Comparison of ENCODE assay signal across 8 cellular contexts in genomic region chr14:74502236-74503019, GRCh38. TPM values are rescaled to one million over a fixed set of nuclear protein-coding genes. Genes with fewer than 3 reads are reported as not detected.
DNase-seq lines count a peak whose midpoint lies in the region; ATAC-seq, FAIRE-seq and TF ChIP-seq lines count a peak whose summit lies in the region.
"Had no signal": no experiment of that assay in that cellular context is flagged by ENCODE, and none has a peak within 500 bp of the region (broad histone marks: within the 10 kb centered on the region; RNA-seq: fewer than 3 reads in every experiment).

No MANE protein-coding gene starts in this region.

- no peaks in the 10 kb centered on the region for H3K9me3 ChIP-seq in keratinocyte (ENCODE audit: control insufficient read depth, low read depth, low read length)
- no peaks in the 10 kb centered on the region for H3K9me3 ChIP-seq in stomach

- no peaks in the 10 kb centered on the region for H3K79me2 ChIP-seq in keratinocyte (ENCODE audit: control insufficient read depth, insufficient read depth, low read length)

- peaks cover 6% of the 10 kb centered on the region for H3K27me3 Mint-ChIP-seq in activated naive CD8-positive, alpha-beta T cell treated with anti-CD3 and anti-CD28 coated beads, Interleukin-2, amount 10 ng/mL, durations not matched to agents 7 days and 5 days
- H3K27me3 Mint-ChIP-seq in T-helper 2 cell treated with Interferon-gamma antibody and Interleukin-4, amounts not matched to agents 5 μg/mL and 100 μg/mL, for 36 hours (ENCODE audit: low read depth) = no peaks in the 10 kb centered on the region
- H3K27me3 Mint-ChIP-seq: activated B cell treated with CpG ODN at 0.5 μM for 24 hours had no signal

- no peak for TF ChIP-seq EP300 in stomach (IDR thresholded peaks at IDR 0.05)

- H3K9me1 ChIP-seq in keratinocyte (ENCODE audit: control insufficient read depth, extremely low read depth, insufficient read depth, low read length) = no peaks in the 10 kb centered on the region

- dilution Hi-C loops in keratinocyte (cut with MboI; ENCODE audit: extremely low pct_ligation_motif_present, low sequenced_read_pairs) = no loop called here

- TF ChIP-seq CTCF in GM10266 (IDR thresholded peaks at IDR 0.05; ENCODE audit: control insufficient read depth, insufficient read depth, low read depth, missing control alignments) (peak; percentile 63), keratinocyte (optimal IDR thresholded peaks at IDR 0.05 in 1 of 3, IDR thresholded peaks at IDR 0.05 in 1 of 3, conservative IDR thresholded peaks at IDR 0.05 in 1 of 3; ENCODE audit: extremely low read depth in 1 of 3, insufficient read depth in 2 of 3, low read length in 3 of 3) (peak; percentile 71 to 79 (median 72)), stomach (IDR thresholded peaks at IDR 0.05) (peak in 2 of 7 experiments; percentile 20 to 33)

- H3K4me1 ChIP-seq in keratinocyte (ENCODE audit: control insufficient read depth, extremely low read depth, insufficient read depth, low read length) = peaks cover 19% of the 10 kb centered on the region
- H3K4me1 ChIP-seq in stomach = peaks cover 0 to 14% (median 8%) of the 10 kb centered on the region in 4 donors

- H4K20me1 ChIP-seq in keratinocyte (ENCODE audit: control insufficient read depth, extremely low read depth, insufficient read depth, low read length) = no peaks in the 10 kb centered on the region

- peaks cover 1% of the 10 kb centered on the region for H3K4me1 Mint-ChIP-seq in activated naive CD8-positive, alpha-beta T cell treated with anti-CD3 and anti-CD28 coated beads, Interleukin-2, amount 10 ng/mL, durations not matched to agents 7 days and 5 days
- H3K4me1 Mint-ChIP-seq in T-helper 2 cell treated with Interferon-gamma antibody and Interleukin-4, amounts not matched to agents 5 μg/mL and 100 μg/mL, for 36 hours (ENCODE audit: low read depth) = no peaks in the 10 kb centered on the region

- H3K27ac ChIP-seq in keratinocyte (ENCODE audit: control insufficient read depth, insufficient read depth, low read length) (no peak overlapping the region), stomach (no peak overlapping the region)

- POLR2A ChIA-PET in activated naive CD8-positive, alpha-beta T cell treated with anti-CD3 and anti-CD28 coated beads, Interleukin-2, amount 10 ng/mL, durations not matched to agents 7 days and 5 days (lab: Charles Lee) = interaction anchor here (1.2 kb wide), 1 partner anchor 9 kb away, joined by 3 read pairs; no protein-coding TSS in a partner anchor

- FAIRE-seq in keratinocyte (lab: Jason Lieb, UNC) = peak; percentile 66

- no peak overlapping the region for H3K4me3 ChIP-seq in keratinocyte (ENCODE audit: control insufficient read depth in 2 of 3, extremely low read depth in 1 of 3, insufficient read depth in 2 of 3, low read depth in 1 of 3, low read length in 3 of 3)
- no peak overlapping the region for H3K4me3 ChIP-seq in stomach

- H3K36me3 ChIP-seq in keratinocyte (ENCODE audit: control insufficient read depth in 2 of 2, extremely low read depth in 1 of 2, insufficient read depth in 2 of 2, low read length in 2 of 2) = peaks cover 59 to 70% of the 10 kb centered on the region in 2 experiments
- peaks cover 0 to 54% (median 25%) of the 10 kb centered on the region in 4 donors for H3K36me3 ChIP-seq in stomach

- no peak overlapping the region for H3K4me3 Mint-ChIP-seq in activated naive CD8-positive, alpha-beta T cell treated with anti-CD3 and anti-CD28 coated beads, Interleukin-2, amount 10 ng/mL, durations not matched to agents 7 days and 5 days
- H3K4me3 Mint-ChIP-seq in T-helper 2 cell treated with Interferon-gamma antibody and Interleukin-4, amounts not matched to agents 5 μg/mL and 100 μg/mL, for 36 hours = no peak overlapping the region
- H3K4me3 Mint-ChIP-seq: activated B cell treated with CpG ODN at 0.5 μM for 24 hours had no signal

- no peaks in the 10 kb centered on the region for H3K36me3 Mint-ChIP-seq in activated naive CD8-positive, alpha-beta T cell treated with anti-CD3 and anti-CD28 coated beads, Interleukin-2, amount 10 ng/mL, durations not matched to agents 7 days and 5 days
- H3K36me3 Mint-ChIP-seq in T-helper 2 cell treated with Interferon-gamma antibody and Interleukin-4, amounts not matched to agents 5 μg/mL and 100 μg/mL, for 36 hours (ENCODE audit: low read depth) = peaks cover 4% of the 10 kb centered on the region

- H2AFZ ChIP-seq in keratinocyte (ENCODE audit: control insufficient read depth, low read length) = no peak overlapping the region

- H3K27me3 ChIP-seq in keratinocyte (ENCODE audit: control insufficient read depth, extremely low read depth, insufficient read depth, low read length) (no peaks in the 10 kb centered on the region), stomach (no peaks in the 10 kb centered on the region)

- intact Hi-C loops in stomach (cut with DNase I; ENCODE audit: low total_unique reads) = loop anchor here (5.0 kb wide), 1 partner anchor 110 kb away; the partner anchor contains the start of gene LTBP2

- H3K9ac ChIP-seq in keratinocyte (ENCODE audit: control insufficient read depth, extremely low read depth, insufficient read depth, low read length) = peak overlapping the region; percentile 12

- no peak for TF ChIP-seq POLR2A in stomach (IDR thresholded peaks at IDR 0.05)

- peak; percentile 67 for ATAC-seq in activated naive CD8-positive, alpha-beta T cell treated with anti-CD3 and anti-CD28 coated beads, Interleukin-2, amount 10 ng/mL, durations not matched to agents 7 days and 5 days (ENCODE audit: low read depth)

- no peak overlapping the region for H3K27ac Mint-ChIP-seq in activated naive CD8-positive, alpha-beta T cell treated with anti-CD3 and anti-CD28 coated beads, Interleukin-2, amount 10 ng/mL, durations not matched to agents 7 days and 5 days
- H3K27ac Mint-ChIP-seq in T-helper 2 cell treated with Interferon-gamma antibody and Interleukin-4, amounts not matched to agents 5 μg/mL and 100 μg/mL, for 36 hours = no peak overlapping the region
- H3K27ac Mint-ChIP-seq: activated B cell treated with CpG ODN at 0.5 μM for 24 hours had no signal

- WGBS in stomach, 5 donors = 71 to 79% (median 77%) methylated on average over 21 of the region's 21 CpGs

- H3K9me3 Mint-ChIP-seq in activated naive CD8-positive, alpha-beta T cell treated with anti-CD3 and anti-CD28 coated beads, Interleukin-2, amount 10 ng/mL, durations not matched to agents 7 days and 5 days = no peaks in the 10 kb centered on the region
- H3K9me3 Mint-ChIP-seq in T-helper 2 cell treated with Interferon-gamma antibody and Interleukin-4, amounts not matched to agents 5 μg/mL and 100 μg/mL, for 36 hours = no peaks in the 10 kb centered on the region
- H3K9me3 Mint-ChIP-seq: activated B cell treated with CpG ODN at 0.5 μM for 24 hours had no signal

- H3K4me2 ChIP-seq in keratinocyte (ENCODE audit: control insufficient read depth, extremely low read depth, insufficient read depth, low read depth, low read length) = no peak overlapping the region

- peak; percentile 45 for DNase-seq in GM10266 (ENCODE audit: extremely low spot score)
- DNase-seq in M059J (ENCODE audit: low read depth) = peak; percentile 63
- DNase-seq in activated naive CD8-positive, alpha-beta T cell treated with anti-CD3 and anti-CD28 coated beads, Interleukin-2, amount 10 ng/mL, durations not matched to agents 7 days and 5 days = peak; percentile 21
- no peak for DNase-seq in keratinocyte (ENCODE audit: low read depth, low spot score)
- DNase-seq in T-helper 2 cell treated with Interferon-gamma antibody and Interleukin-4, amounts not matched to agents 5 μg/mL and 100 μg/mL, for 36 hours (ENCODE audit: low spot score) = no peak
- no peak for DNase-seq in stimulated activated naive CD4-positive, alpha-beta T cell treated with Interleukin-2 at 50 U/mL for 16 hours (lab: John Stamatoyannopoulos, UW)
- DNase-seq in stomach = no peak
- DNase-seq: activated B cell treated with CpG ODN at 0.5 μM for 24 hours had no signal

RNA-seq across cellular contexts. Expression of gene ISCA2, which starts 8.9 kb away (rescaled TPM):
- 29.8 and 33.6 TPM in 2 replicates for total RNA-seq in M059J (2014; rRNA removed; shearing (Covaris generic))
- total RNA-seq in activated naive CD8-positive, alpha-beta T cell treated with anti-CD3 and anti-CD28 coated beads, Interleukin-2, amount 10 ng/mL, durations not matched to agents 7 days and 5 days = 10 to 100 TPM; 31.2 to 34.5 TPM
- polyA plus RNA-seq in keratinocyte (23.3 to 33.0 TPM (median 26.6 TPM) in 3 replicates), stomach (10 to 100 TPM; 22.1 to 31.9 (median 22.8) TPM)
- 3.1 TPM for polyA plus RNA-seq in keratinocyte (2011; ENCODE audit: low read depth)
- 21.7 and 37.6 TPM in 2 replicates for polyA plus RNA-seq in keratinocyte (2011; cell fraction: cytosol; rRNA removed)
- 10.2 and 14.3 TPM in 2 replicates for polyA plus RNA-seq in keratinocyte (2011; cell fraction: nucleus; rRNA removed)
- 15.6 and 15.8 TPM in 2 replicates for polyA plus RNA-seq in keratinocyte (2012; ENCODE audit: low replicate concordance)
- 1.5 to 6.8 TPM (median 4.9 TPM) in 3 replicates for polyA minus RNA-seq in keratinocyte
- polyA minus RNA-seq in keratinocyte (2011; cell fraction: cytosol; rRNA and poly(A)+ RNA removed) = 14.2 TPM
- polyA minus RNA-seq in keratinocyte (2011; cell fraction: nucleus; rRNA and poly(A)+ RNA removed) = 0.84 and 1.4 TPM in 2 replicates
- 10 to 100 TPM in 3 of 5 donors, not detected in 2; 15.2 to 34.3 (median 27.2) TPM for total RNA-seq in stomach

RNA-seq across cellular contexts. Expression of gene NPC2, which starts 9.3 kb away (rescaled TPM):
- total RNA-seq in M059J (2014; rRNA removed; shearing (Covaris generic)) = 390 and 816 TPM in 2 replicates
- total RNA-seq in activated naive CD8-positive, alpha-beta T cell treated with anti-CD3 and anti-CD28 coated beads, Interleukin-2, amount 10 ng/mL, durations not matched to agents 7 days and 5 days = 10 to 100 TPM; 39.5 to 42.1 TPM
- 221 to 278 TPM (median 260 TPM) in 3 replicates for polyA plus RNA-seq in keratinocyte
- polyA plus RNA-seq in keratinocyte (2011; ENCODE audit: low read depth) = 1,193 TPM
- 446 and 577 TPM in 2 replicates for polyA plus RNA-seq in keratinocyte (2011; cell fraction: cytosol; rRNA removed)
- polyA plus RNA-seq in keratinocyte (2011; cell fraction: nucleus; rRNA removed) = 314 and 342 TPM in 2 replicates
- 404 and 414 TPM in 2 replicates for polyA plus RNA-seq in keratinocyte (2012; ENCODE audit: low replicate concordance)
- polyA minus RNA-seq in keratinocyte = 167 to 429 TPM (median 202 TPM) in 3 replicates
- polyA minus RNA-seq in keratinocyte (2011; cell fraction: cytosol; rRNA and poly(A)+ RNA removed) = 135 TPM
- 72.7 and 94.7 TPM in 2 replicates for polyA minus RNA-seq in keratinocyte (2011; cell fraction: nucleus; rRNA and poly(A)+ RNA removed)
- 100 to 1,000 TPM in 3 of 5 donors, 10 to 100 TPM in 2; 62.6 to 186 (median 103) TPM for total RNA-seq in stomach
- 100 to 1,000 TPM; 124 to 152 (median 134) TPM for polyA plus RNA-seq in stomach

Comparison
In these comparisons a context has a peak if more than half of its experiments do, and no peak if none do; other contexts are left out.
1. DNase-seq: peak in GM10266 (single experiment), M059J (single experiment) and activated naive CD8-positive, alpha-beta T cell treated with anti-CD3 and anti-CD28 coated beads, Interleukin-2, amount 10 ng/mL, durations not matched to agents 7 days and 5 days (single experiment); none in keratinocyte (single experiment), T-helper 2 cell treated with Interferon-gamma antibody and Interleukin-4, amounts not matched to agents 5 μg/mL and 100 μg/mL, for 36 hours (single experiment), stimulated activated naive CD4-positive, alpha-beta T cell treated with Interleukin-2 at 50 U/mL for 16 hours (single experiment) and stomach (single experiment).